Comparison of ENCODE assay signal across 8 cellular contexts in genomic region chr13:33676045-33676699, GRCh38.
DNase-seq lines count a peak whose midpoint lies in the region; ATAC-seq and TF ChIP-seq lines count a peak whose summit lies in the region.

No MANE protein-coding gene starts in this region.

- H3K4me1 ChIP-seq in lung (ENCODE audit: control insufficient read depth in 2 of 2, insufficient read depth in 2 of 2, low read length in 2 of 2) = peaks cover 4 to 12% of the 10 kb centered on the region in 2 donors
- H3K4me1 ChIP-seq in uterus = no peaks in the 10 kb centered on the region

- H3K36me3 ChIP-seq in brain microvascular endothelial cell (replicated peaks) = no peaks in the 10 kb centered on the region
- H3K36me3 ChIP-seq in lung (ENCODE audit: control insufficient read depth in 2 of 2, insufficient read depth in 2 of 2, low read length in 2 of 2) = no peaks in the 10 kb centered on the region
- no peaks in the 10 kb centered on the region for H3K36me3 ChIP-seq in uterus

- WGBS in lung, 2 donors = 31 to 54% methylated on average over 11 of the region's 11 CpGs

- DNase-seq in activated naive CD4-positive, alpha-beta T cell treated with anti-CD3 and anti-CD28 coated beads, Interleukin-2, amount 50 U/mL, for 16 hours = no peak
- no peak for DNase-seq in brain microvascular endothelial cell
- no peak for DNase-seq in lung (ENCODE audit: low spot score)
- no peak for DNase-seq in uterus
- DNase-seq in activated gamma-delta T cell (lab: John Stamatoyannopoulos, UW) = no peak
- no peak for DNase-seq in MV-4-11 (lab: John Stamatoyannopoulos, UW)
- DNase-seq in mesenteric fat pad (ENCODE audit: low spot score) = no peak

- H3K9me3 Mint-ChIP-seq in activated naive CD4-positive, alpha-beta T cell treated with anti-CD3 and anti-CD28 coated beads, Interleukin-2, amount 50 U/mL, for 24 hours = no peaks in the 10 kb centered on the region

- H3K4me1 Mint-ChIP-seq in activated naive CD4-positive, alpha-beta T cell treated with anti-CD3 and anti-CD28 coated beads, Interleukin-2, amount 50 U/mL, for 24 hours = peaks cover 10% of the 10 kb centered on the region

- intact Hi-C loops in uterus (cut with DNase I; ENCODE audit: low total_unique reads) = no loop called here

- TF ChIP-seq POLR2A in uterus (IDR thresholded peaks at IDR 0.05) = no peak

- peak overlapping the region; percentile 24 for H3K27ac Mint-ChIP-seq in activated naive CD4-positive, alpha-beta T cell treated with anti-CD3 and anti-CD28 coated beads, Interleukin-2, amount 50 U/mL, for 24 hours

- no peak overlapping the region for H3K4me3 Mint-ChIP-seq in activated naive CD4-positive, alpha-beta T cell treated with anti-CD3 and anti-CD28 coated beads, Interleukin-2, amount 50 U/mL, for 24 hours

- TF ChIP-seq CTCF in brain microvascular endothelial cell (IDR thresholded peaks at IDR 0.05; ENCODE audit: low read depth, low read length, missing control alignments) = no peak
- no peak for TF ChIP-seq CTCF in lung (IDR thresholded peaks at IDR 0.05; ENCODE audit: control extremely low read depth, extremely low read depth)
- no peak for TF ChIP-seq CTCF in uterus (IDR thresholded peaks at IDR 0.05)

- H3K27me3 ChIP-seq in brain microvascular endothelial cell (replicated peaks) = no peaks in the 10 kb centered on the region
- no peaks in the 10 kb centered on the region for H3K27me3 ChIP-seq in lung (ENCODE audit: control insufficient read depth, insufficient read depth)
- no peaks in the 10 kb centered on the region for H3K27me3 ChIP-seq in uterus

- ATAC-seq in lung (ENCODE audit: insufficient read depth, low FRiP score) = peak; percentile 19

- H3K9me3 ChIP-seq in lung (ENCODE audit: control insufficient read depth in 2 of 2, insufficient read depth in 1 of 2, low read length in 1 of 2) = no peaks in the 10 kb centered on the region
- H3K9me3 ChIP-seq in uterus = no peaks in the 10 kb centered on the region

- H3K27ac ChIP-seq in brain microvascular endothelial cell (no peak overlapping the region), lung (ENCODE audit: low read depth in 1 of 2, low read length in 1 of 2) (peak overlapping the region; percentile 42 to 78), uterus (peak overlapping the region; percentile 36 to 71)

- H3K36me3 Mint-ChIP-seq in activated naive CD4-positive, alpha-beta T cell treated with anti-CD3 and anti-CD28 coated beads, Interleukin-2, amount 50 U/mL, for 24 hours = no peaks in the 10 kb centered on the region

- in situ Hi-C loops in brain microvascular endothelial cell (cut with HindIII; ENCODE audit: low pct_ligation_motif_present, low sequenced_read_pairs) = no loop called here

- peak overlapping the region; percentile 41 for H3K4me3 ChIP-seq in brain microvascular endothelial cell (ENCODE audit: low read depth, low read length)
- no peak overlapping the region for H3K4me3 ChIP-seq in lung
- H3K4me3 ChIP-seq in uterus = peak overlapping the region; percentile 38

- no peaks in the 10 kb centered on the region for H3K27me3 Mint-ChIP-seq in activated naive CD4-positive, alpha-beta T cell treated with anti-CD3 and anti-CD28 coated beads, Interleukin-2, amount 50 U/mL, for 24 hours
